In the genomic region with DNA sequence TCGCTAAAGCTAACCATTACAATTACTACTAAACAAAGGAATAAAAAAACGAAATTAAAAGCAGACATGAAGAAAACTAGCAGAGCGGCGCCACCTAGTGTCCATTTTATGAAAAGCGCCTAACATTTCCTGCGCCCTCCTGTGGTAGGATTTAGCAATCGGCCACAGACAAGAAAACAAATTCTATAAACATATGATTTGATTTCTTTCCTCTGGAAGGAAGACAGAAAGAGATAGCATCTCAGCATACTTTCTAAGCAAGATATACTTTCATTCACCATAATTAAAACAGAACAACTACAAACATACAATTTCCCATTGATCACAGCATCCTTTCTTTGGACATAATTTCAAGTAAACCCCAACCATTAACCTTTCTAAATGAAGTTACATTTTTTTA, we compare ENCODE assay signal across 8 cellular contexts.
DNase-seq lines count a peak whose midpoint lies in the region; ATAC-seq and TF ChIP-seq lines count a peak whose summit lies in the region.

No MANE protein-coding gene starts in this region.

- ATAC-seq in aorta (ENCODE audit: low FRiP score) (peak; percentile 66), GM21423 (IDR thresholded peaks at IDR 0.05; ENCODE audit: unreplicated experiment) (no peak)

- DNase-seq in Daoy (ENCODE audit: low read depth) = peak; percentile 73
- peak; percentile 62 for DNase-seq in M059J (ENCODE audit: low read depth)
- DNase-seq in SK-N-MC (ENCODE audit: low read depth, low spot score) = peak; percentile 37
- peak; percentile 59 for DNase-seq in glutamatergic neuron
- peak; percentile 10 for DNase-seq in pulmonary artery endothelial cell (ENCODE audit: low read depth, low spot score)
- DNase-seq in aorta = peak in 1 of 2 donors; percentile 53

- TF ChIP-seq CTCF in glutamatergic neuron (IDR thresholded peaks at IDR 0.05; ENCODE audit: partially characterized antibody, unreplicated experiment) = peak; percentile 100

- H3K4me1 Mint-ChIP-seq in activated naive CD8-positive, alpha-beta T cell (ENCODE audit: low read depth) = peaks cover 8% of the 10 kb centered on the region
- peaks cover 33% of the 10 kb centered on the region for H3K4me1 Mint-ChIP-seq in glutamatergic neuron (ENCODE audit: low read depth, unreplicated experiment)

- H3K27me3 ChIP-seq in aorta (ENCODE audit: control insufficient read depth in 1 of 2, insufficient read depth in 2 of 2, low read length in 1 of 2) = no peaks in the 10 kb centered on the region

- no peaks in the 10 kb centered on the region for H3K9me3 Mint-ChIP-seq in activated naive CD8-positive, alpha-beta T cell (ENCODE audit: low read depth)
- peaks cover 2% of the 10 kb centered on the region for H3K9me3 Mint-ChIP-seq in glutamatergic neuron (ENCODE audit: unreplicated experiment)

- intact Hi-C loops in aorta (cut with DNase I) = loop anchor here (1.0 to 5.0 kb wide), 7 partner anchors 173 to 309 kb away; no protein-coding TSS in a partner anchor

- peak overlapping the region; percentile 42 for H3K4me3 Mint-ChIP-seq in activated naive CD8-positive, alpha-beta T cell
- H3K4me3 Mint-ChIP-seq in glutamatergic neuron (ENCODE audit: unreplicated experiment) = no peak overlapping the region

- H3K9ac ChIP-seq in SK-N-MC (ENCODE audit: insufficient read length) = no peak overlapping the region

- no peaks in the 10 kb centered on the region for H3K36me3 Mint-ChIP-seq in activated naive CD8-positive, alpha-beta T cell
- H3K36me3 Mint-ChIP-seq in glutamatergic neuron (ENCODE audit: unreplicated experiment) = no peaks in the 10 kb centered on the region

- no peak overlapping the region for H3K27ac Mint-ChIP-seq in activated naive CD8-positive, alpha-beta T cell
- H3K27ac Mint-ChIP-seq in glutamatergic neuron (ENCODE audit: unreplicated experiment) = peak overlapping the region; percentile 84

- no peak overlapping the region for H3K4me3 ChIP-seq in SK-N-MC
- no peak overlapping the region for H3K4me3 ChIP-seq in aorta (ENCODE audit: low read length in 2 of 2)

- H3K27me3 Mint-ChIP-seq in activated naive CD8-positive, alpha-beta T cell = no peaks in the 10 kb centered on the region
- peaks cover 1% of the 10 kb centered on the region for H3K27me3 Mint-ChIP-seq in glutamatergic neuron (ENCODE audit: unreplicated experiment)

- H3K9me3 ChIP-seq in SK-N-MC (ENCODE audit: low read depth, low read length) = no peaks in the 10 kb centered on the region
- H3K9me3 ChIP-seq in aorta (ENCODE audit: control insufficient read depth, low read length) = no peaks in the 10 kb centered on the region

- peaks cover 0 to 3% of the 10 kb centered on the region in 2 donors for H3K4me1 ChIP-seq in aorta (ENCODE audit: control insufficient read depth in 1 of 2, insufficient read depth in 2 of 2, low read length in 2 of 2)

- H3K36me3 ChIP-seq in SK-N-MC (ENCODE audit: insufficient read depth, low read length) (no peaks in the 10 kb centered on the region), aorta (ENCODE audit: control insufficient read depth in 1 of 2, insufficient read depth in 2 of 2, low read length in 1 of 2) (no peaks in the 10 kb centered on the region)

- no peak overlapping the region for H3K27ac ChIP-seq in SK-N-MC
- no peak overlapping the region for H3K27ac ChIP-seq in aorta (ENCODE audit: low read depth in 1 of 2, low read length in 2 of 2)

- 0% methylated on average over 7 of the region's 7 CpGs for WGBS in aorta, 2 donors
